In genomic region chr3:69999191-70000027, GRCh38 we compare ENCODE assay signal across 1 cellular context.
A peak's percentile ranks its signal among the peaks of the same experiment; 100 is the strongest.
TF ChIP-seq lines count a peak whose summit lies in the region.

TSS of gene SAMMSON (plus strand) at chr3:69999733.

TF ChIP-seq in SK-N-SH, 30 proteins besides CTCF, POLR2A, EP300 and RAD21 (continued from another document):
- TF ChIP-seq CHD2 (IDR thresholded peaks at IDR 0.05; ENCODE audit: low read length, partially characterized antibody): no peak
- peak; percentile 57 for TF ChIP-seq TCF12 (IDR thresholded peaks at IDR 0.05)
- no peak for TF ChIP-seq MAX (IDR thresholded peaks at IDR 0.05; ENCODE audit: low read depth)
- peak; percentile 47; the same call in 1 of the 2 replicates for TF ChIP-seq FOSL2 (IDR thresholded peaks at IDR 0.05; ENCODE audit: borderline replicate concordance, low read depth)
- no peak for TF ChIP-seq YY1 (IDR thresholded peaks at IDR 0.05; ENCODE audit: low read depth)
- no peak for TF ChIP-seq FOXM1 (IDR thresholded peaks at IDR 0.05; ENCODE audit: low read depth)
- no peak for TF ChIP-seq FOXJ3 (CRISPR knock-in tag; IDR thresholded peaks at IDR 0.05)
- no peak for TF ChIP-seq MXI1 (IDR thresholded peaks at IDR 0.05; ENCODE audit: low read depth, low read length)
- TF ChIP-seq GABPA (IDR thresholded peaks at IDR 0.05; ENCODE audit: low read depth): peak; percentile 43; the same call in 1 of the 2 replicates
